14 cellular contexts compared by ENCODE assay signal in the genomic region with DNA sequence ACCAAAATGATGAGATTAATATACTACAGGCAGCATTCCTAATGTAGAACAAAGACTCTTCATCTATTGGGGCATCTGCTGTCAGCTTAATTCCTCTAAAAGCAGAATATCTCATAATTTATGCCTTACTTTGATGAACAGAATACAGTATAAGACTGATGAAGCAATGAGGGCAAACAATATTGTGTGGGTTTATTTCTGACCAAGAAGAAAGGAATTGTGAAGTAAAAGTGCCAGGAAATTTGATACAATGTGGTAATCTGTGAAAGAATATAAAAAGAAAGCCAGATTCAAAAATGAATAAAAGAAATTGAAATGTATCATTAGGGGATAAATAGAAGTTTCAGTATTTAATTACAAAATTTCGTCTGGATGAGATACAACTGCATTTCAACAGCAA.
DNase-seq lines count a peak whose midpoint lies in the region; ATAC-seq, FAIRE-seq and TF ChIP-seq lines count a peak whose summit lies in the region.
"Had no signal": no experiment of that assay in that cellular context is flagged by ENCODE, and none has a peak within 500 bp of the region (broad histone marks: within the 10 kb centered on the region; RNA-seq: fewer than 3 reads in every experiment).

No MANE protein-coding gene starts in this region.

- H3K79me2 ChIP-seq in fibroblast of lung (ENCODE audit: control insufficient read depth, insufficient read depth, low read length): no peaks in the 10 kb centered on the region

- H3K4me1 Mint-ChIP-seq in naive thymus-derived CD4-positive, alpha-beta T cell: peaks cover 0 to 1% (median 0%) of the 10 kb centered on the region in 7 donors
- H3K4me1 Mint-ChIP-seq: B cell had no signal

- CTCF ChIA-PET in naive thymus-derived CD4-positive, alpha-beta T cell (lab: Charles Lee): no interaction called here

- ATAC-seq in GM19324 (IDR thresholded peaks at IDR 0.05; ENCODE audit: low FRiP score, unreplicated experiment) (no peak), Right ventricle myocardium inferior (no peak), HG03439 (IDR thresholded peaks at IDR 0.05; ENCODE audit: unreplicated experiment) (no peak)
- no peak for ATAC-seq in naive thymus-derived CD4-positive, alpha-beta T cell

- H3K4me3 ChIP-seq in bronchial epithelial cell (ENCODE audit: low read depth, low read length) (no peak overlapping the region), fibroblast of lung (replicated peaks in 1 of 4; ENCODE audit: control extremely low read depth in 1 of 4, insufficient read depth in 1 of 4, low read depth in 3 of 4, low read length in 4 of 4) (no peak overlapping the region), skeletal muscle cell (ENCODE audit: low read depth, low read length) (no peak overlapping the region)
- no peak overlapping the region for H3K4me3 ChIP-seq in naive thymus-derived CD4-positive, alpha-beta T cell (ENCODE audit: low read length)

- no peak overlapping the region for H3K27ac ChIP-seq in fibroblast of lung (ENCODE audit: insufficient read depth, low read length)
- H3K27ac ChIP-seq in naive thymus-derived CD4-positive, alpha-beta T cell (ENCODE audit: low read depth, low read length): no peak overlapping the region

- intact Hi-C loops in naive thymus-derived CD4-positive, alpha-beta T cell (cut with micrococcal nuclease): no loop called here
- intact Hi-C loops in Right ventricle myocardium inferior (cut with DNase I): no loop called here

- no peak overlapping the region for H3K4me2 ChIP-seq in fibroblast of lung (ENCODE audit: extremely low read depth, insufficient read depth, low read length)

- no peak for FAIRE-seq in bronchial epithelial cell (lab: Jason Lieb, UNC)
- FAIRE-seq: H54 had no signal

- no peaks in the 10 kb centered on the region for H3K36me3 Mint-ChIP-seq in naive thymus-derived CD4-positive, alpha-beta T cell

- H3K27ac Mint-ChIP-seq in naive thymus-derived CD4-positive, alpha-beta T cell: no peak overlapping the region
- H3K27ac Mint-ChIP-seq: B cell; CD4-positive, alpha-beta T cell had no signal

- no peak overlapping the region for H3K4me3 Mint-ChIP-seq in naive thymus-derived CD4-positive, alpha-beta T cell
- H3K4me3 Mint-ChIP-seq: B cell; CD4-positive, alpha-beta T cell had no signal

- POLR2A ChIA-PET in naive thymus-derived CD4-positive, alpha-beta T cell (lab: Charles Lee): no interaction called here

- H3K36me3 ChIP-seq in bronchial epithelial cell (ENCODE audit: control insufficient read depth, insufficient read depth, low read length) (no peaks in the 10 kb centered on the region), fibroblast of lung (ENCODE audit: control insufficient read depth, insufficient read depth, low read length) (no peaks in the 10 kb centered on the region)
- H3K36me3 ChIP-seq in naive thymus-derived CD4-positive, alpha-beta T cell (ENCODE audit: control insufficient read depth in 2 of 3, insufficient read depth in 3 of 3, low read length in 3 of 3): no peaks in the 10 kb centered on the region

- DNase-seq in HCEC 1CT (peak; percentile 17), bronchial epithelial cell (ENCODE audit: low read depth) (peak; percentile 65), fibroblast of lung (ENCODE audit: low read depth in 2 of 2) (peak; percentile 8 to 20), skeletal muscle cell (ENCODE audit: low read depth) (peak; percentile 6), Right ventricle myocardium inferior (ENCODE audit: missing footprints) (no peak)
- DNase-seq in naive thymus-derived CD4-positive, alpha-beta T cell: no peak
- DNase-seq: C1 segment of cervical spinal cord; Calu3; CD4-positive, alpha-beta T cell; DMS 273 treated with DMSO at 0.1 percent for 48 hours had no signal

- H3K27me3 ChIP-seq in bronchial epithelial cell (ENCODE audit: control insufficient read depth, insufficient read depth, low read length) (no peaks in the 10 kb centered on the region), fibroblast of lung (ENCODE audit: control insufficient read depth, insufficient read depth, low read length) (no peaks in the 10 kb centered on the region)
- no peaks in the 10 kb centered on the region for H3K27me3 ChIP-seq in naive thymus-derived CD4-positive, alpha-beta T cell (ENCODE audit: control insufficient read depth in 2 of 2, insufficient read depth in 2 of 2, low read length in 2 of 2)

- no peak overlapping the region for H2AFZ ChIP-seq in fibroblast of lung (ENCODE audit: low read length)

- H3K9ac ChIP-seq in fibroblast of lung (ENCODE audit: insufficient read depth, low read length): no peak overlapping the region

- no peaks in the 10 kb centered on the region for H3K9me3 ChIP-seq in fibroblast of lung (ENCODE audit: control insufficient read depth, insufficient read depth, low read depth, low read length)
- no peaks in the 10 kb centered on the region for H3K9me3 ChIP-seq in naive thymus-derived CD4-positive, alpha-beta T cell (ENCODE audit: control insufficient read depth in 2 of 3, low read length in 3 of 3)

- no peaks in the 10 kb centered on the region for H4K20me1 ChIP-seq in fibroblast of lung (ENCODE audit: control insufficient read depth, extremely low read depth, insufficient read depth, low read length)

- H3K27me3 Mint-ChIP-seq in naive thymus-derived CD4-positive, alpha-beta T cell: peaks cover 0 to 17% (median 8%) of the 10 kb centered on the region in 5 donors

- TF ChIP-seq CTCF in bronchial epithelial cell (IDR thresholded peaks at IDR 0.05; ENCODE audit: insufficient read depth, low read length, severe bottlenecking): no peak
- no peak for TF ChIP-seq CTCF in fibroblast of lung (conservative IDR thresholded peaks at IDR 0.05 in 1 of 2, IDR thresholded peaks at IDR 0.05 in 1 of 2; ENCODE audit: low read depth in 1 of 2, low read length in 2 of 2)

- no peaks in the 10 kb centered on the region for H3K4me1 ChIP-seq in fibroblast of lung (ENCODE audit: control insufficient read depth, extremely low read depth, insufficient read depth, low read length)
- no peaks in the 10 kb centered on the region for H3K4me1 ChIP-seq in naive thymus-derived CD4-positive, alpha-beta T cell (ENCODE audit: control insufficient read depth in 2 of 2, insufficient read depth in 2 of 2, low read length in 2 of 2)

- no peaks in the 10 kb centered on the region for H3K9me3 Mint-ChIP-seq in naive thymus-derived CD4-positive, alpha-beta T cell
- H3K9me3 Mint-ChIP-seq: CD4-positive, alpha-beta T cell had no signal

Comparison
In these comparisons a context has a peak if more than half of its experiments do, and no peak if none do; other contexts are left out.
1. DNase-seq: peak in HCEC 1CT (single experiment), bronchial epithelial cell (single experiment), fibroblast of lung (2 of 2) and skeletal muscle cell (single experiment); none in naive thymus-derived CD4-positive, alpha-beta T cell (0 of 9) and Right ventricle myocardium inferior (single experiment).